2 cellular contexts compared by ENCODE assay signal in the genomic region with DNA sequence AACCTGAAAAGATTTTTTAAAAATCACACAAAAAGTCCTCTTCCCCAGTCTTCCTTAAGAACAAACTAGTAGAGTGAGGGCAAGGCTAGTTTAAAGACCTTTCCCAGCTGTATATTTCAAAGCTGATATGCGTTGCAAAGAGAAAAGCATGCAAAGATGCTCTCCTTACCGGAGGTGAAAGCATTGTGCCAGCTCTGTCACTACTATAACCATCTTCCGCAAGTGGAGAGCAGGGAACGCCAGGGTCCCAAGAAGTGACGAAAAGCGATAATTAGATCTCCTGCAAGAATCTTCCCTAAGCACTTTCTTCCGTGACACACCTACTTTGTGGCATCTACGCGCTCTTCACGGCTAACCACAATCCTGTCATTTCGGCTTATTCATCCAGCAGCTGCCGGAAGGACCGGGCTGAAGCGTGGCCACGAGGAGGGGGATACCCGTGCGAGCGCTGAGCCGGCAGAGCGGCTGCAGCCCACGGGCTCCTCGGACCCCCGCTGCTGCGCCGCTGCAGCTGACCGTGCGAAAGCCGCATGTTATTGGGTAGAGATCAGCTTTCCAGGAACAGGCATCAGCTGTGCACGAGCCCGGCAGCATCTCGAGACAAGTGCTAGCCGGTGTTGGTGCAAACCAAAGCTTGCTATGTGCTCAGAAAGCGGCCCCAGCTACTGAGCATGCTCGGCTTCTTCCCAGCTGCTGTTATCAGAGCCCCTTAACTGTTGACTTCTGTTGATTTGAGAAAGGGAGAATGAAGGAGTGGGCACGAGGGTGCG.
TF ChIP-seq lines count a peak whose summit lies in the region.

No MANE protein-coding gene starts in this region.

TF ChIP-seq in IMR-90, 13 proteins besides CTCF, POLR2A, EP300 and RAD21 (continued from another document):
- TF ChIP-seq RCOR1 (IDR thresholded peaks at IDR 0.05; ENCODE audit: insufficient replicate concordance, low read length) = peak; percentile 19
- no peak for TF ChIP-seq MAFK (IDR thresholded peaks at IDR 0.05; ENCODE audit: low read depth, low read length)
- no peak for TF ChIP-seq MAZ (IDR thresholded peaks at IDR 0.05; ENCODE audit: borderline replicate concordance, low read depth, low read length)

TF ChIP-seq in SK-N-SH treated with all-trans-retinoic acid at 6 μM for 48 hours, 23 proteins besides CTCF, POLR2A, EP300 and RAD21 (continued from another document):
- TF ChIP-seq, protein P1, sequence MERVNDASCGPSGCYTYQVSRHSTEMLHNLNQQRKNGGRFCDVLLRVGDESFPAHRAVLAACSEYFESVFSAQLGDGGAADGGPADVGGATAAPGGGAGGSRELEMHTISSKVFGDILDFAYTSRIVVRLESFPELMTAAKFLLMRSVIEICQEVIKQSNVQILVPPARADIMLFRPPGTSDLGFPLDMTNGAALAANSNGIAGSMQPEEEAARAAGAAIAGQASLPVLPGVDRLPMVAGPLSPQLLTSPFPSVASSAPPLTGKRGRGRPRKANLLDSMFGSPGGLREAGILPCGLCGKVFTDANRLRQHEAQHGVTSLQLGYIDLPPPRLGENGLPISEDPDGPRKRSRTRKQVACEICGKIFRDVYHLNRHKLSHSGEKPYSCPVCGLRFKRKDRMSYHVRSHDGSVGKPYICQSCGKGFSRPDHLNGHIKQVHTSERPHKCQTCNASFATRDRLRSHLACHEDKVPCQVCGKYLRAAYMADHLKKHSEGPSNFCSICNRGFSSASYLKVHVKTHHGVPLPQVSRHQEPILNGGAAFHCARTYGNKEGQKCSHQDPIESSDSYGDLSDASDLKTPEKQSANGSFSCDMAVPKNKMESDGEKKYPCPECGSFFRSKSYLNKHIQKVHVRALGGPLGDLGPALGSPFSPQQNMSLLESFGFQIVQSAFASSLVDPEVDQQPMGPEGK (CRISPR knock-in tag; IDR thresholded peaks at IDR 0.05; ENCODE audit: borderline replicate concordance) = no peak
- no peak for TF ChIP-seq ARNTL (CRISPR knock-in tag; IDR thresholded peaks at IDR 0.05; ENCODE audit: borderline replicate concordance, low read depth)
- TF ChIP-seq, protein P2, sequence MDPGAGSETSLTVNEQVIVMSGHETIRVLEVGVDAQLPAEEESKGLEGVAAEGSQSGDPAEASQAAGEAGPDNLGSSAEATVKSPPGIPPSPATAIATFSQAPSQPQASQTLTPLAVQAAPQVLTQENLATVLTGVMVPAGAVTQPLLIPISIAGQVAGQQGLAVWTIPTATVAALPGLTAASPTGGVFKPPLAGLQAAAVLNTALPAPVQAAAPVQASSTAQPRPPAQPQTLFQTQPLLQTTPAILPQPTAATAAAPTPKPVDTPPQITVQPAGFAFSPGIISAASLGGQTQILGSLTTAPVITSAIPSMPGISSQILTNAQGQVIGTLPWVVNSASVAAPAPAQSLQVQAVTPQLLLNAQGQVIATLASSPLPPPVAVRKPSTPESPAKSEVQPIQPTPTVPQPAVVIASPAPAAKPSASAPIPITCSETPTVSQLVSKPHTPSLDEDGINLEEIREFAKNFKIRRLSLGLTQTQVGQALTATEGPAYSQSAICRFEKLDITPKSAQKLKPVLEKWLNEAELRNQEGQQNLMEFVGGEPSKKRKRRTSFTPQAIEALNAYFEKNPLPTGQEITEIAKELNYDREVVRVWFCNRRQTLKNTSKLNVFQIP (CRISPR knock-in tag; IDR thresholded peaks at IDR 0.05; ENCODE audit: borderline replicate concordance, low read depth) = no peak
- TF ChIP-seq ZFP30 (CRISPR knock-in tag; IDR thresholded peaks at IDR 0.05) = no peak
- no peak for TF ChIP-seq ESRRG (CRISPR knock-in tag; IDR thresholded peaks at IDR 0.05)
- no peak for TF ChIP-seq ZFP3 (CRISPR knock-in tag; IDR thresholded peaks at IDR 0.05)
- no peak for TF ChIP-seq RARB (CRISPR knock-in tag; IDR thresholded peaks at IDR 0.05)
- TF ChIP-seq ISL1 (CRISPR knock-in tag; IDR thresholded peaks at IDR 0.05) = no peak
- no peak for TF ChIP-seq OSR1 (CRISPR knock-in tag; IDR thresholded peaks at IDR 0.05)
- no peak for TF ChIP-seq ZC3H10 (CRISPR knock-in tag; IDR thresholded peaks at IDR 0.05)
- TF ChIP-seq TOX (CRISPR knock-in tag; IDR thresholded peaks at IDR 0.05; ENCODE audit: borderline replicate concordance) = no peak
- TF ChIP-seq ZNF565 (CRISPR knock-in tag; conservative IDR thresholded peaks at IDR 0.05; ENCODE audit: low read depth) = no peak
- TF ChIP-seq ZNF70 (CRISPR knock-in tag; IDR thresholded peaks at IDR 0.05) = no peak
